ENCODE assay signal across 31 cellular contexts in genomic region chr1:183374825-183375224, GRCh38. TPM values are rescaled to one million over a fixed set of nuclear protein-coding genes. Genes with fewer than 3 reads are reported as not detected.
A peak's percentile ranks its signal among the peaks of the same experiment; 100 is the strongest.
DNase-seq lines count a peak whose midpoint lies in the region; ATAC-seq and TF ChIP-seq lines count a peak whose summit lies in the region.
"Had no signal": no experiment of that assay in that cellular context is flagged by ENCODE, and none has a peak within 500 bp of the region (broad histone marks: within the 10 kb centered on the region; RNA-seq: fewer than 3 reads in every experiment).

No MANE protein-coding gene starts in this region.

- H2BK15ac ChIP-seq in mesendoderm (replicated peaks; ENCODE audit: low read depth), result no peak overlapping the region

- no peak overlapping the region for H4K8ac ChIP-seq in mesendoderm (ENCODE audit: low read depth, low read length)

- DNase-seq in DMS153 treated with DMSO at 0.1 percent for 48 hours (lab: John Stamatoyannopoulos, UW; ENCODE audit: unreplicated experiment), result peak; percentile 28
- DNase-seq in NCI-H146 treated with DMSO at 0.1 percent for 48 hours (lab: John Stamatoyannopoulos, UW; ENCODE audit: unreplicated experiment), result peak; percentile 13
- peak; percentile 48 for DNase-seq in PC-3
- DNase-seq in mesendoderm, result peak; percentile 36
- DNase-seq in G401 (ENCODE audit: low spot score), result no peak
- no peak for DNase-seq in mucosa of descending colon
- DNase-seq: ACHN; activated CD4-positive, alpha-beta memory T cell treated with anti-CD3 and anti-CD28 coated beads for 36 hours; activated CD4-positive, alpha-beta T cell treated with anti-CD3 and anti-CD28 coated beads for 1 hour; activated CD8-positive, alpha-beta memory T cell treated with anti-CD3 and anti-CD28 coated beads, Interleukin-2, amount 50 U/mL, for 48 hours; activated naive CD4-positive, alpha-beta T cell treated with anti-CD3 and anti-CD28 coated beads, Interleukin-2, amount 50 U/mL, for 16 hours; BE2C; brain microvascular endothelial cell; CD8-positive, alpha-beta T cell; DMS79; gastrocnemius medialis; GF-D8; kidney glomerular epithelial cell; lower lobe of right lung; natural killer cell; NCI-H1048; NCI-H187 treated with DMSO at 0.1 percent for 48 hours; NCI-H2227 treated with DMSO at 0.1 percent for 48 hours; nucleus accumbens; sigmoid colon; SK-N-SH; stimulated activated CD4-positive, alpha-beta T cell treated with anti-CD3 and anti-CD28 coated beads, Interleukin-12 subunit alpha, Interleukin-12 subunit beta, amount 100 ng/mL, for 4 hours; stimulated activated CD4-positive, alpha-beta T cell treated with anti-CD3 and anti-CD28 coated beads, Interleukin-2, amount 100 ng/mL, for 48 hours; stomach; uterus had no signal

- H2AFZ ChIP-seq in PC-3 (ENCODE audit: low read length), result no peak overlapping the region

- H3K4me2 ChIP-seq in PC-3 (ENCODE audit: low read length), result no peak overlapping the region
- no peak overlapping the region for H3K4me2 ChIP-seq in mesendoderm (ENCODE audit: low read length)
- H3K4me2 ChIP-seq: SK-N-SH had no signal

- H3K18ac ChIP-seq in mesendoderm (ENCODE audit: low read length), result no peak overlapping the region

- no peaks in the 10 kb centered on the region for H3F3A ChIP-seq in PC-3 (ENCODE audit: low read length, unreplicated experiment)

- TF ChIP-seq CTCF in PC-3 (conservative IDR thresholded peaks at IDR 0.05; ENCODE audit: low read depth, low read length) (no peak), mucosa of descending colon (IDR thresholded peaks at IDR 0.05) (no peak)

- H4K5ac ChIP-seq in mesendoderm (ENCODE audit: low read length), result no peak overlapping the region

- no peak overlapping the region for H2BK5ac ChIP-seq in mesendoderm (ENCODE audit: low read length)

- ATAC-seq in PC-3, result no peak
- ATAC-seq in GM18858 (IDR thresholded peaks at IDR 0.05; ENCODE audit: unreplicated experiment), result no peak
- no peak for ATAC-seq in mucosa of descending colon
- ATAC-seq: CD8-positive, alpha-beta T cell; gastrocnemius medialis; lower lobe of right lung; natural killer cell had no signal

- H3K36me3 ChIP-seq in PC-3 (ENCODE audit: low read depth, low read length), result no peaks in the 10 kb centered on the region
- no peaks in the 10 kb centered on the region for H3K36me3 ChIP-seq in mesendoderm (ENCODE audit: control insufficient read depth, insufficient read depth, low read length)
- H3K36me3 ChIP-seq in mucosa of descending colon (ENCODE audit: low read depth), result no peaks in the 10 kb centered on the region
- H3K36me3 ChIP-seq: BE2C, brain microvascular endothelial cell, gastrocnemius medialis, lower lobe of right lung, sigmoid colon, stomach, uterus had no signal

- H2AK5ac ChIP-seq in mesendoderm (ENCODE audit: low read length), result no peak overlapping the region

- H2BK120ac ChIP-seq in mesendoderm (ENCODE audit: low read depth, low read length), result no peak overlapping the region

- H3K9me3 ChIP-seq in PC-3 (ENCODE audit: low read length) (no peaks in the 10 kb centered on the region), mucosa of descending colon (no peaks in the 10 kb centered on the region)
- H3K9me3 ChIP-seq: BE2C, gastrocnemius medialis, lower lobe of right lung, sigmoid colon, SK-N-SH, uterus had no signal

- no peaks in the 10 kb centered on the region for H4K20me1 ChIP-seq in PC-3 (ENCODE audit: low read length)

- H3K4me3 ChIP-seq in PC-3 (ENCODE audit: low read length), result no peak overlapping the region
- H3K4me3 ChIP-seq in mesendoderm (ENCODE audit: low read length), result no peak overlapping the region
- H3K4me3 ChIP-seq in mucosa of descending colon, result no peak overlapping the region
- H3K4me3 ChIP-seq: gastrocnemius medialis, lower lobe of right lung, sigmoid colon, stomach, uterus had no signal

- H3K23ac ChIP-seq in mesendoderm (ENCODE audit: low read length), result no peak overlapping the region

- peaks cover 11% of the 10 kb centered on the region for H3K4me1 ChIP-seq in PC-3 (ENCODE audit: insufficient read depth, low read length)
- H3K4me1 ChIP-seq in mesendoderm (ENCODE audit: control insufficient read depth, low read depth, low read length), result no peaks in the 10 kb centered on the region
- peaks cover under 1% of the 10 kb centered on the region for H3K4me1 ChIP-seq in mucosa of descending colon (ENCODE audit: low read depth)
- H3K4me1 ChIP-seq: BE2C, gastrocnemius medialis, lower lobe of right lung, sigmoid colon, stomach, uterus had no signal

- H3K4ac ChIP-seq in mesendoderm (ENCODE audit: low read depth, low read length), result no peak overlapping the region

- no peaks in the 10 kb centered on the region for H3K79me1 ChIP-seq in mesendoderm (ENCODE audit: low read length)

- in situ Hi-C loops in G401 (cut with HindIII; ENCODE audit: low sequenced_read_pairs), result no loop called here

- no peaks in the 10 kb centered on the region for H3K9me2 ChIP-seq in PC-3 (replicated peaks; ENCODE audit: low read length)
- H3K9me2 ChIP-seq: SK-N-SH had no signal

- H3K9ac ChIP-seq in PC-3 (ENCODE audit: low read length) (no peak overlapping the region), mesendoderm (ENCODE audit: low read length) (no peak overlapping the region)
- H3K9ac ChIP-seq: SK-N-SH had no signal

- BruUV-seq in PC-3 (replicated peaks; lab: Mats Ljungman, UMichigan), result no TSS peak

- H3K27me3 ChIP-seq in PC-3 (ENCODE audit: low read length) (no peaks in the 10 kb centered on the region), mesendoderm (ENCODE audit: insufficient read depth, low read length, poor library complexity) (no peaks in the 10 kb centered on the region)
- H3K27me3 ChIP-seq: BE2C, brain microvascular endothelial cell, gastrocnemius medialis, sigmoid colon, uterus had no signal

- no peak overlapping the region for H3K56ac ChIP-seq in mesendoderm (ENCODE audit: low read length)

- WGBS in mesendoderm (ENCODE audit: extremely low coverage, insufficient coverage, low lambda C conversion rate), result no CpG with 5 or more reads among the region's 2 CpGs

- intact Hi-C loops in PC-3 (cut with micrococcal nuclease) (no loop called here), mucosa of descending colon (cut with DNase I, micrococcal nuclease) (no loop called here)

- H3K79me2 ChIP-seq in PC-3 (ENCODE audit: low read length), result no peaks in the 10 kb centered on the region
- H3K79me2 ChIP-seq in mesendoderm (ENCODE audit: control insufficient read depth, insufficient read depth, low read length), result no peaks in the 10 kb centered on the region

- POLR2A ChIA-PET in PC-3 (lab: Charles Lee; ENCODE audit: unreplicated experiment), result no interaction called here

- CTCF ChIA-PET in PC-3 (lab: Charles Lee), result no interaction called here

- no peak overlapping the region for H3K27ac ChIP-seq in PC-3 (ENCODE audit: low read length)
- no peak overlapping the region for H3K27ac ChIP-seq in mesendoderm (ENCODE audit: low read depth, low read length)
- H3K27ac ChIP-seq: brain microvascular endothelial cell, gastrocnemius medialis, lower lobe of right lung, sigmoid colon, stomach, uterus had no signal

RNA-seq across cellular contexts. Expression of gene NMNAT2, which starts 43.4 kb away (rescaled TPM):
- total RNA-seq in PC-3 (2014; rRNA removed) (6.0 and 6.6 TPM in 2 replicates), mucosa of descending colon (1 to 10 TPM in 1 of 3 donors, under 1 TPM in 2; 0.29 to 3.6 (median 0.87) TPM)
- 3.8 TPM for polyA plus RNA-seq in mesendoderm (2013, experiment 1 of 2)
- polyA plus RNA-seq in mesendoderm (2013, experiment 2 of 2), result 3.8 TPM
- total RNA-seq in G401 (2014; rRNA removed; shearing (Covaris generic)), result 0.27 and 0.62 TPM in 2 replicates
- total RNA-seq: activated CD4-positive, alpha-beta memory T cell treated with anti-CD3 and anti-CD28 coated beads for 36 hours; CD8-positive, alpha-beta T cell; natural killer cell had no signal

Comparison
In these comparisons a context has a peak if more than half of its experiments do, and no peak if none do; other contexts are left out.
1. DNase-seq: peak in DMS153 treated with DMSO at 0.1 percent for 48 hours (single experiment), NCI-H146 treated with DMSO at 0.1 percent for 48 hours (single experiment), PC-3 (single experiment) and mesendoderm (single experiment); none in G401 (single experiment) and mucosa of descending colon (0 of 3).